26 cellular contexts compared by ENCODE assay signal in genomic region chr20:53963670-53964466, GRCh38.
"Had no signal": no experiment of that assay in that cellular context is flagged by ENCODE, and none has a peak within 500 bp of the region (broad histone marks: within the 10 kb centered on the region; RNA-seq: fewer than 3 reads in every experiment).

No MANE protein-coding gene starts in this region.

- H3K36me3 ChIP-seq: colonic mucosa, gastrocnemius medialis, lower lobe of right lung, ovary, suprapubic skin, transverse colon, upper lobe of right lung, uterus had no signal

- H3K4me1 ChIP-seq: colonic mucosa, gastrocnemius medialis, lower lobe of right lung, psoas muscle, transverse colon, upper lobe of right lung, uterus had no signal

- ATAC-seq: gastrocnemius medialis; left ventricle myocardium superior; lower lobe of right lung; natural killer cell; psoas muscle; right cardiac atrium; stimulated activated naive CD8-positive, alpha-beta T cell treated with anti-CD3 and anti-CD28 coated beads, Interleukin-15, amount 100 ng/mL, for 72 hours; upper lobe of right lung had no signal

- DNase-seq: colonic mucosa; effector CD8-positive, alpha-beta T cell; erythroblast; foreskin fibroblast; gastrocnemius medialis; head of caudate nucleus; left ventricle myocardium superior; lower lobe of right lung; natural killer cell; occipital lobe; ovary; posterior cingulate gyrus; psoas muscle; right cardiac atrium; stimulated activated CD4-positive, alpha-beta T cell treated with anti-CD3 and anti-CD28 coated beads, Interleukin-15, amount 100 ng/mL, for 24 hours; stimulated activated CD4-positive, alpha-beta T cell treated with anti-CD3 and anti-CD28 coated beads, Interleukin-2, amount 100 ng/mL, for 48 hours; stimulated activated CD8-positive, alpha-beta memory T cell treated with anti-CD3 and anti-CD28 coated beads, Interleukin-4, amount 100 ng/mL, for 48 hours; stimulated activated naive CD4-positive, alpha-beta T cell; stimulated activated naive CD8-positive, alpha-beta T cell treated with anti-CD3 and anti-CD28 coated beads, Interleukin-15, amount 100 ng/mL, for 72 hours; transverse colon; upper lobe of right lung; uterus had no signal

- H3K27me3 ChIP-seq: colonic mucosa, gastrocnemius medialis, ovary, suprapubic skin, transverse colon, upper lobe of right lung, uterus had no signal

- FAIRE-seq: endothelial cell of umbilical vein, keratinocyte had no signal

- H3K9me3 ChIP-seq: colonic mucosa, gastrocnemius medialis, lower lobe of right lung, ovary, psoas muscle, suprapubic skin, transverse colon, upper lobe of right lung, uterus had no signal

- H3K27ac ChIP-seq: colonic mucosa, gastrocnemius medialis, lower lobe of right lung, ovary, psoas muscle, skin epidermis, suprapubic skin, transverse colon, upper lobe of right lung, uterus had no signal

- H3K4me3 ChIP-seq: colonic mucosa, gastrocnemius medialis, lower lobe of right lung, ovary, psoas muscle, skin epidermis, suprapubic skin, transverse colon, upper lobe of right lung, uterus had no signal
